ENCODE assay signal across 21 cellular contexts in the genomic region with DNA sequence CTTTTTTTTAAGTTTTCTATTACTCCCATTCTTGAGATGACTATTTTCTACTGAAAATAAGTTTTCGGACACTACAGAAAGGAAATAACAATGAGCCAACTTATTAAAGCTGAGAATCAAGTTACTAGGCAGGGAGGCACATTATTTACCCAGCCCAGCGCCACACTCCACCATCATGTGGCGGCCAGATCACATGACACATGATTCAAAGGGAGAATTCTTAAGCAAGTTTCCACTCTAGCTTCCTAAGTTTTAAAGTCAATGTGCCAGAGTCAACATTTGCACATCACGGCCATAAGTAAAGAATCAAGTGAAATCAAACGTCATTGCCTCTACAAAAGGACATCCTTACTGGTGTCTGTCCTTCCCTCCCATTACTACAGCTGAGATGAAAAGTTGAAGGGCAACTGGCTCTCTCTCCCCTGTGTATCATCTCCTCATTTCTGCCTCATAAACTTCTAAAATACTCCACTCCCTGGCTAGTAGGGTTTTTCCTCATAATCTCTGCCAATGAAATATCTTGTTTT.
DNase-seq lines count a peak whose midpoint lies in the region; ATAC-seq and TF ChIP-seq lines count a peak whose summit lies in the region.
"Had no signal": no experiment of that assay in that cellular context is flagged by ENCODE, and none has a peak within 500 bp of the region (broad histone marks: within the 10 kb centered on the region; RNA-seq: fewer than 3 reads in every experiment).

No MANE protein-coding gene starts in this region.

- H3K4me3 Mint-ChIP-seq in activated CD4-positive, alpha-beta T cell treated with anti-CD3 and anti-CD28 coated beads for 36 hours, result no peak overlapping the region
- H3K4me3 Mint-ChIP-seq in activated CD4-positive, alpha-beta T cell treated with anti-CD3 and anti-CD28 coated beads, Interleukin-2, amount 10 ng/mL, durations not matched to agents 24 days and 14 days, result no peak overlapping the region
- peak overlapping the region; percentile 43 for H3K4me3 Mint-ChIP-seq in activated T-helper 17 cell treated with anti-CD3 and anti-CD28 coated beads, Interleukin-2, amount 50 U/mL, for 72 hours
- H3K4me3 Mint-ChIP-seq: dendritic cell treated with granulocyte-macrophage colony-stimulating factor and Interleukin-4, amounts not matched to agents 40 ng/mL and 50 ng/mL, for 4 days; T-helper 1 cell treated with Interleukin-12 subunit alpha and Interleukin-12 subunit beta and Interleukin-4 antibody, amounts not matched to agents 30 μg/mL and 1 μg/mL, for 36 hours had no signal

- DNase-seq in activated CD4-positive, alpha-beta T cell treated with anti-CD3 and anti-CD28 coated beads for 36 hours, result peak; percentile 57
- DNase-seq in activated CD4-positive, alpha-beta T cell treated with anti-CD3 and anti-CD28 coated beads, Interleukin-2, amount 10 ng/mL, durations not matched to agents 24 days and 14 days, result no peak
- DNase-seq in A172 (ENCODE audit: low spot score) (peak; percentile 19), lower lobe of right lung (peak; percentile 61), cortex of kidney (lab: John Stamatoyannopoulos, UW) (no peak), foreskin keratinocyte (no peak), NCI-H187 treated with DMSO at 0.1 percent for 48 hours (lab: John Stamatoyannopoulos, UW) (no peak)
- DNase-seq: activated gamma-delta T cell treated with Interleukin-2 at 50 U/mL for 16 hours, body of pancreas, C1 segment of cervical spinal cord, gastrocnemius medialis, Kasumi-1, left colon, NCI-H1092 treated with DMSO at 0.1 percent for 48 hours, NCI-H69, PC-3 had no signal

- POLR2A ChIA-PET in activated CD4-positive, alpha-beta T cell treated with anti-CD3 and anti-CD28 coated beads for 36 hours (lab: Charles Lee), result interaction anchor here (0.7 kb wide), 1 partner anchor 61 kb away, joined by 5 read pairs; no protein-coding TSS in a partner anchor

- intact Hi-C loops in activated CD4-positive, alpha-beta T cell treated with anti-CD3 and anti-CD28 coated beads for 36 hours (cut with DNase I, micrococcal nuclease), result no loop called here
- intact Hi-C loops in activated CD4-positive, alpha-beta T cell treated with anti-CD3 and anti-CD28 coated beads, Interleukin-2, amount 10 ng/mL, durations not matched to agents 24 days and 14 days (cut with micrococcal nuclease), result no loop called here
- intact Hi-C loops in lower lobe of right lung (cut with DNase I), result no loop called here

- H3K27ac ChIP-seq in lower lobe of right lung (no peak overlapping the region), foreskin keratinocyte (no peak overlapping the region)
- H3K27ac ChIP-seq: body of pancreas, gastrocnemius medialis, right atrium auricular region, suprapubic skin had no signal

- H3K4me3 ChIP-seq in lower lobe of right lung, result no peak overlapping the region
- H3K4me3 ChIP-seq: body of pancreas, gastrocnemius medialis, right atrium auricular region, suprapubic skin had no signal

- peaks cover 78% of the 10 kb centered on the region for H3K4me1 Mint-ChIP-seq in activated CD4-positive, alpha-beta T cell treated with anti-CD3 and anti-CD28 coated beads for 36 hours
- peaks cover 32% of the 10 kb centered on the region for H3K4me1 Mint-ChIP-seq in activated CD4-positive, alpha-beta T cell treated with anti-CD3 and anti-CD28 coated beads, Interleukin-2, amount 10 ng/mL, durations not matched to agents 24 days and 14 days
- peaks cover 53% of the 10 kb centered on the region for H3K4me1 Mint-ChIP-seq in activated T-helper 17 cell treated with anti-CD3 and anti-CD28 coated beads, Interleukin-2, amount 50 U/mL, for 72 hours

- H3K36me3 Mint-ChIP-seq in activated CD4-positive, alpha-beta T cell treated with anti-CD3 and anti-CD28 coated beads for 36 hours (ENCODE audit: low read depth), result peaks cover 14% of the 10 kb centered on the region
- H3K36me3 Mint-ChIP-seq in activated CD4-positive, alpha-beta T cell treated with anti-CD3 and anti-CD28 coated beads, Interleukin-2, amount 10 ng/mL, durations not matched to agents 24 days and 14 days (ENCODE audit: low read depth), result peaks cover 21% of the 10 kb centered on the region
- peaks cover 10% of the 10 kb centered on the region for H3K36me3 Mint-ChIP-seq in activated T-helper 17 cell treated with anti-CD3 and anti-CD28 coated beads, Interleukin-2, amount 50 U/mL, for 72 hours (ENCODE audit: low read depth)

- no peak for ATAC-seq in activated CD4-positive, alpha-beta T cell treated with anti-CD3 and anti-CD28 coated beads for 36 hours
- ATAC-seq in activated T-helper 17 cell treated with anti-CD3 and anti-CD28 coated beads, Interleukin-2, amount 50 U/mL, for 72 hours (replicated peaks), result peak; percentile 54
- ATAC-seq in lower lobe of right lung, result peak in 1 of 2 donors; percentile 39
- no peak for ATAC-seq in foreskin keratinocyte
- ATAC-seq: body of pancreas, gastrocnemius medialis, left colon, PC-3 had no signal

- no peaks in the 10 kb centered on the region for H3K27me3 Mint-ChIP-seq in activated CD4-positive, alpha-beta T cell treated with anti-CD3 and anti-CD28 coated beads for 36 hours
- no peaks in the 10 kb centered on the region for H3K27me3 Mint-ChIP-seq in activated CD4-positive, alpha-beta T cell treated with anti-CD3 and anti-CD28 coated beads, Interleukin-2, amount 10 ng/mL, durations not matched to agents 24 days and 14 days
- no peaks in the 10 kb centered on the region for H3K27me3 Mint-ChIP-seq in activated T-helper 17 cell treated with anti-CD3 and anti-CD28 coated beads, Interleukin-2, amount 50 U/mL, for 72 hours
- H3K27me3 Mint-ChIP-seq: dendritic cell treated with granulocyte-macrophage colony-stimulating factor and Interleukin-4, amounts not matched to agents 40 ng/mL and 50 ng/mL, for 4 days had no signal

- CTCF ChIA-PET in activated CD4-positive, alpha-beta T cell treated with anti-CD3 and anti-CD28 coated beads for 36 hours (lab: Charles Lee), result no interaction called here

- H3K27ac Mint-ChIP-seq in activated CD4-positive, alpha-beta T cell treated with anti-CD3 and anti-CD28 coated beads for 36 hours, result peak overlapping the region; percentile 27
- no peak overlapping the region for H3K27ac Mint-ChIP-seq in activated CD4-positive, alpha-beta T cell treated with anti-CD3 and anti-CD28 coated beads, Interleukin-2, amount 10 ng/mL, durations not matched to agents 24 days and 14 days
- H3K27ac Mint-ChIP-seq in activated T-helper 17 cell treated with anti-CD3 and anti-CD28 coated beads, Interleukin-2, amount 50 U/mL, for 72 hours, result peak overlapping the region; percentile 21
- H3K27ac Mint-ChIP-seq: dendritic cell treated with granulocyte-macrophage colony-stimulating factor and Interleukin-4, amounts not matched to agents 40 ng/mL and 50 ng/mL, for 4 days; T-helper 1 cell treated with Interleukin-12 subunit alpha and Interleukin-12 subunit beta and Interleukin-4 antibody, amounts not matched to agents 30 μg/mL and 1 μg/mL, for 36 hours had no signal

- H3K36me3 ChIP-seq in lower lobe of right lung, result no peaks in the 10 kb centered on the region
- H3K36me3 ChIP-seq: gastrocnemius medialis, right atrium auricular region, suprapubic skin had no signal

- H3K27me3 ChIP-seq in lower lobe of right lung (ENCODE audit: low read depth) (no peaks in the 10 kb centered on the region), foreskin keratinocyte (no peaks in the 10 kb centered on the region)
- H3K27me3 ChIP-seq: body of pancreas, gastrocnemius medialis, right atrium auricular region, suprapubic skin had no signal

- H3K9me3 Mint-ChIP-seq in activated CD4-positive, alpha-beta T cell treated with anti-CD3 and anti-CD28 coated beads for 36 hours (ENCODE audit: low read depth), result peaks cover 5% of the 10 kb centered on the region
- peaks cover 4% of the 10 kb centered on the region for H3K9me3 Mint-ChIP-seq in activated CD4-positive, alpha-beta T cell treated with anti-CD3 and anti-CD28 coated beads, Interleukin-2, amount 10 ng/mL, durations not matched to agents 24 days and 14 days
- H3K9me3 Mint-ChIP-seq in activated T-helper 17 cell treated with anti-CD3 and anti-CD28 coated beads, Interleukin-2, amount 50 U/mL, for 72 hours, result peaks cover 5% of the 10 kb centered on the region
- H3K9me3 Mint-ChIP-seq: dendritic cell treated with granulocyte-macrophage colony-stimulating factor and Interleukin-4, amounts not matched to agents 40 ng/mL and 50 ng/mL, for 4 days; T-helper 1 cell treated with Interleukin-12 subunit alpha and Interleukin-12 subunit beta and Interleukin-4 antibody, amounts not matched to agents 30 μg/mL and 1 μg/mL, for 36 hours had no signal

- H3K4me1 ChIP-seq in lower lobe of right lung (no peaks in the 10 kb centered on the region), foreskin keratinocyte (peaks cover 10% of the 10 kb centered on the region)
- H3K4me1 ChIP-seq: body of pancreas had no signal

- H3K9me3 ChIP-seq in lower lobe of right lung, result no peaks in the 10 kb centered on the region
- H3K9me3 ChIP-seq: body of pancreas, gastrocnemius medialis, right atrium auricular region, suprapubic skin had no signal

- TF ChIP-seq CTCF in lower lobe of right lung (IDR thresholded peaks at IDR 0.05) (no peak), foreskin keratinocyte (conservative IDR thresholded peaks at IDR 0.05) (no peak)

Comparison
In these comparisons a context has a peak if more than half of its experiments do, and no peak if none do; other contexts are left out.
1. DNase-seq: peak in activated CD4-positive, alpha-beta T cell treated with anti-CD3 and anti-CD28 coated beads for 36 hours (single experiment), A172 (single experiment) and lower lobe of right lung (single experiment); none in activated CD4-positive, alpha-beta T cell treated with anti-CD3 and anti-CD28 coated beads, Interleukin-2, amount 10 ng/mL, durations not matched to agents 24 days and 14 days (single experiment), cortex of kidney (single experiment), foreskin keratinocyte (0 of 2) and NCI-H187 treated with DMSO at 0.1 percent for 48 hours (single experiment).